ENCODE assay signal across 1 cellular context in the genomic region with DNA sequence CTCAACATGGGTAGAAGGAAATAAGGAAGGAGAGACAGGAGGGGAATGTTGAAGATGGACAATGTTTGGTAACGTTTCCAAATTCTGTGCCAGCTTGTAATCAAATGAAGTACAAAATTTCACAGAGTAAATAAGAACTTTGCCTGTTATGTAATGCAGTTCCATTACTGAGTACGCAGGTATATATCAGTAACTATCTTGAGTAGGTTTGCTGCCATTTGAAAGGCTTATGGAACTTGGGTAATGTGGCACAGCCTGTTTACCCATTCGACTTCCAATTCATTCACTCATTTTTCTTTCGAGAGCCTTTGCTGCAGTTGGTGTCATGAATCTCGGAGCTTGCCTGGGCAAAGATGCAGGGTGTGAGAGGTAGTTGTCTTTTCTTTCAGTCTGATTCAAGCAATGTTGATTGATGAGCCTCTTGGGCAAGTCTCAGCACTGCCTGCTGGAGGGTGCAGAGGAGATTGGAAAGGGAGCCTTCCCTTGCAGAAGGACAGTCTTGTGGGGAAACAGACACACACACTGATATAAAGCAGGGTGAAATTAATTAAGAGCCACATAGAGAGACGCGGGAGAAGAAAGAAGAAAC.
TF ChIP-seq lines count a peak whose summit lies in the region.

No MANE protein-coding gene starts in this region.

TF ChIP-seq in SK-N-SH, 30 proteins besides CTCF, POLR2A, EP300 and RAD21 (continued from another document):
- TF ChIP-seq, protein P1, sequence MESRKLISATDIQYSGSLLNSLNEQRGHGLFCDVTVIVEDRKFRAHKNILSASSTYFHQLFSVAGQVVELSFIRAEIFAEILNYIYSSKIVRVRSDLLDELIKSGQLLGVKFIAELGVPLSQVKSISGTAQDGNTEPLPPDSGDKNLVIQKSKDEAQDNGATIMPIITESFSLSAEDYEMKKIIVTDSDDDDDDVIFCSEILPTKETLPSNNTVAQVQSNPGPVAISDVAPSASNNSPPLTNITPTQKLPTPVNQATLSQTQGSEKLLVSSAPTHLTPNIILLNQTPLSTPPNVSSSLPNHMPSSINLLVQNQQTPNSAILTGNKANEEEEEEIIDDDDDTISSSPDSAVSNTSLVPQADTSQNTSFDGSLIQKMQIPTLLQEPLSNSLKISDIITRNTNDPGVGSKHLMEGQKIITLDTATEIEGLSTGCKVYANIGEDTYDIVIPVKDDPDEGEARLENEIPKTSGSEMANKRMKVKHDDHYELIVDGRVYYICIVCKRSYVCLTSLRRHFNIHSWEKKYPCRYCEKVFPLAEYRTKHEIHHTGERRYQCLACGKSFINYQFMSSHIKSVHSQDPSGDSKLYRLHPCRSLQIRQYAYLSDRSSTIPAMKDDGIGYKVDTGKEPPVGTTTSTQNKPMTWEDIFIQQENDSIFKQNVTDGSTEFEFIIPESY (IDR thresholded peaks at IDR 0.05; ENCODE audit: borderline replicate concordance, low read depth), result no peak
- TF ChIP-seq NRF1 (IDR thresholded peaks at IDR 0.05; ENCODE audit: low read depth, low read length), result no peak
- TF ChIP-seq, protein P2, sequence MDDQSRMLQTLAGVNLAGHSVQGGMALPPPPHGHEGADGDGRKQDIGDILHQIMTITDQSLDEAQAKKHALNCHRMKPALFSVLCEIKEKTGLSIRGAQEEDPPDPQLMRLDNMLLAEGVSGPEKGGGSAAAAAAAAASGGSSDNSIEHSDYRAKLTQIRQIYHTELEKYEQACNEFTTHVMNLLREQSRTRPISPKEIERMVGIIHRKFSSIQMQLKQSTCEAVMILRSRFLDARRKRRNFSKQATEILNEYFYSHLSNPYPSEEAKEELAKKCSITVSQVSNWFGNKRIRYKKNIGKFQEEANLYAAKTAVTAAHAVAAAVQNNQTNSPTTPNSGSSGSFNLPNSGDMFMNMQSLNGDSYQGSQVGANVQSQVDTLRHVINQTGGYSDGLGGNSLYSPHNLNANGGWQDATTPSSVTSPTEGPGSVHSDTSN (IDR thresholded peaks at IDR 0.05), result no peak
- TF ChIP-seq ELF1 (IDR thresholded peaks at IDR 0.05), result no peak
- TF ChIP-seq, protein P3, sequence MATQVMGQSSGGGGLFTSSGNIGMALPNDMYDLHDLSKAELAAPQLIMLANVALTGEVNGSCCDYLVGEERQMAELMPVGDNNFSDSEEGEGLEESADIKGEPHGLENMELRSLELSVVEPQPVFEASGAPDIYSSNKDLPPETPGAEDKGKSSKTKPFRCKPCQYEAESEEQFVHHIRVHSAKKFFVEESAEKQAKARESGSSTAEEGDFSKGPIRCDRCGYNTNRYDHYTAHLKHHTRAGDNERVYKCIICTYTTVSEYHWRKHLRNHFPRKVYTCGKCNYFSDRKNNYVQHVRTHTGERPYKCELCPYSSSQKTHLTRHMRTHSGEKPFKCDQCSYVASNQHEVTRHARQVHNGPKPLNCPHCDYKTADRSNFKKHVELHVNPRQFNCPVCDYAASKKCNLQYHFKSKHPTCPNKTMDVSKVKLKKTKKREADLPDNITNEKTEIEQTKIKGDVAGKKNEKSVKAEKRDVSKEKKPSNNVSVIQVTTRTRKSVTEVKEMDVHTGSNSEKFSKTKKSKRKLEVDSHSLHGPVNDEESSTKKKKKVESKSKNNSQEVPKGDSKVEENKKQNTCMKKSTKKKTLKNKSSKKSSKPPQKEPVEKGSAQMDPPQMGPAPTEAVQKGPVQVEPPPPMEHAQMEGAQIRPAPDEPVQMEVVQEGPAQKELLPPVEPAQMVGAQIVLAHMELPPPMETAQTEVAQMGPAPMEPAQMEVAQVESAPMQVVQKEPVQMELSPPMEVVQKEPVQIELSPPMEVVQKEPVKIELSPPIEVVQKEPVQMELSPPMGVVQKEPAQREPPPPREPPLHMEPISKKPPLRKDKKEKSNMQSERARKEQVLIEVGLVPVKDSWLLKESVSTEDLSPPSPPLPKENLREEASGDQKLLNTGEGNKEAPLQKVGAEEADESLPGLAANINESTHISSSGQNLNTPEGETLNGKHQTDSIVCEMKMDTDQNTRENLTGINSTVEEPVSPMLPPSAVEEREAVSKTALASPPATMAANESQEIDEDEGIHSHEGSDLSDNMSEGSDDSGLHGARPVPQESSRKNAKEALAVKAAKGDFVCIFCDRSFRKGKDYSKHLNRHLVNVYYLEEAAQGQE (IDR thresholded peaks at IDR 0.05; ENCODE audit: low read depth, low read length), result no peak
- TF ChIP-seq, protein P4, sequence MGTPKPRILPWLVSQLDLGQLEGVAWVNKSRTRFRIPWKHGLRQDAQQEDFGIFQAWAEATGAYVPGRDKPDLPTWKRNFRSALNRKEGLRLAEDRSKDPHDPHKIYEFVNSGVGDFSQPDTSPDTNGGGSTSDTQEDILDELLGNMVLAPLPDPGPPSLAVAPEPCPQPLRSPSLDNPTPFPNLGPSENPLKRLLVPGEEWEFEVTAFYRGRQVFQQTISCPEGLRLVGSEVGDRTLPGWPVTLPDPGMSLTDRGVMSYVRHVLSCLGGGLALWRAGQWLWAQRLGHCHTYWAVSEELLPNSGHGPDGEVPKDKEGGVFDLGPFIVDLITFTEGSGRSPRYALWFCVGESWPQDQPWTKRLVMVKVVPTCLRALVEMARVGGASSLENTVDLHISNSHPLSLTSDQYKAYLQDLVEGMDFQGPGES (IDR thresholded peaks at IDR 0.05; ENCODE audit: low read depth, low read length), result no peak
- TF ChIP-seq FOXJ3 (CRISPR knock-in tag; IDR thresholded peaks at IDR 0.05), result no peak
- TF ChIP-seq CHD2 (IDR thresholded peaks at IDR 0.05; ENCODE audit: low read length, partially characterized antibody), result no peak
- TF ChIP-seq NFIC (IDR thresholded peaks at IDR 0.05; ENCODE audit: borderline replicate concordance), result no peak
- TF ChIP-seq SMC3 (IDR thresholded peaks at IDR 0.05; ENCODE audit: low read depth, low read length), result no peak
